7 cellular contexts compared by ENCODE assay signal in genomic region chr7:6228865-6229264, GRCh38. TPM values are rescaled to one million over a fixed set of nuclear protein-coding genes. Genes with fewer than 3 reads are reported as not detected.
A peak's percentile ranks its signal among the peaks of the same experiment; 100 is the strongest.
DNase-seq lines count a peak whose midpoint lies in the region; ATAC-seq and TF ChIP-seq lines count a peak whose summit lies in the region.

No MANE protein-coding gene starts in this region.

- peaks cover 20 to 58% of the 10 kb centered on the region in 2 donors for H3K4me1 ChIP-seq in thyroid gland

- TF ChIP-seq CTCF in cardiac fibroblast (IDR thresholded peaks at IDR 0.05; ENCODE audit: low read depth, low read length) (no peak), nephron (IDR thresholded peaks at IDR 0.05; ENCODE audit: unreplicated experiment in 3 of 3) (no peak), thyroid gland (IDR thresholded peaks at IDR 0.05) (no peak)

- H3K9me3 ChIP-seq in thyroid gland, result no peaks in the 10 kb centered on the region

- 54 to 66% methylated on average over 4 of the region's 4 CpGs for WGBS in thyroid gland, 2 donors

- peak; percentile 85 for ATAC-seq in HG03342 (IDR thresholded peaks at IDR 0.05; ENCODE audit: unreplicated experiment)

- DNase-seq in GM19240 (ENCODE audit: insufficient read length, low spot score) (peak; percentile 35), cardiac fibroblast (ENCODE audit: low read depth in 2 of 2) (peak; percentile 76 to 79), thyroid gland (no peak), kidney tubule cell (ENCODE audit: low spot score) (no peak)
- no peak for DNase-seq in activated CD4-positive, alpha-beta T cell treated with anti-CD3 and anti-CD28 coated beads for 1 hour

- H3K27ac Mint-ChIP-seq in nephron, result peak overlapping the region; percentile 98 to 99 (median 98)

- H3K36me3 Mint-ChIP-seq in nephron (ENCODE audit: low read depth), result no peaks in the 10 kb centered on the region

- peaks cover 64% of the 10 kb centered on the region for H3K4me1 Mint-ChIP-seq in nephron

- H3K4me3 Mint-ChIP-seq in nephron, result peak overlapping the region; percentile 70 to 75 (median 71)

- no peaks in the 10 kb centered on the region for H3K9me3 Mint-ChIP-seq in nephron

- H3K27me3 Mint-ChIP-seq in nephron (ENCODE audit: low read depth), result no peaks in the 10 kb centered on the region

- intact Hi-C loops in thyroid gland (cut with DNase I), result no loop called here

- H3K36me3 ChIP-seq in thyroid gland, result no peaks in the 10 kb centered on the region

- H3K27me3 ChIP-seq in thyroid gland, result no peaks in the 10 kb centered on the region

- H3K4me3 ChIP-seq in cardiac fibroblast (replicated peaks in 1 of 2; ENCODE audit: low read depth in 2 of 2, low read length in 2 of 2) (no peak overlapping the region), thyroid gland (replicated peaks in 1 of 3) (no peak overlapping the region)

- no peak for TF ChIP-seq POLR2A in thyroid gland (IDR thresholded peaks at IDR 0.05)

- no peak overlapping the region for H3K27ac ChIP-seq in thyroid gland

RNA-seq across cellular contexts. Expression of gene CYTH3, which starts 43.6 kb away (rescaled TPM):
- 10 to 100 TPM; 41.0 to 75.5 (median 56.7) TPM for total RNA-seq in thyroid gland

Comparison
In these comparisons a context has a peak if more than half of its experiments do, and no peak if none do; other contexts are left out.
1. DNase-seq: peak in GM19240 (single experiment) and cardiac fibroblast (2 of 2); none in thyroid gland (0 of 2), kidney tubule cell (single experiment) and activated CD4-positive, alpha-beta T cell treated with anti-CD3 and anti-CD28 coated beads for 1 hour (single experiment).